1 cellular context compared by ENCODE assay signal in genomic region chr17:50466371-50467113, GRCh38.
TF ChIP-seq lines count a peak whose summit lies in the region.

No MANE protein-coding gene starts in this region.

TF ChIP-seq in HCT116, 20 proteins besides CTCF, POLR2A, EP300 and RAD21 (continued from another document):
- no peak for TF ChIP-seq CEBPB (IDR thresholded peaks at IDR 0.05; ENCODE audit: low read depth)
- TF ChIP-seq ZFX (IDR thresholded peaks at IDR 0.05), result no peak
- no peak for TF ChIP-seq POLR2AphosphoS5 (IDR thresholded peaks at IDR 0.05; ENCODE audit: low read depth, low read length)
- TF ChIP-seq REST (IDR thresholded peaks at IDR 0.05; ENCODE audit: low read depth), result no peak
- TF ChIP-seq ELF1 (IDR thresholded peaks at IDR 0.05; ENCODE audit: borderline replicate concordance, low read depth), result no peak
